In genomic region chr4:48380583-48381167, GRCh38 we compare ENCODE assay signal across 20 cellular contexts. TPM values are rescaled to one million over a fixed set of nuclear protein-coding genes. Genes with fewer than 3 reads are reported as not detected.
DNase-seq lines count a peak whose midpoint lies in the region; ATAC-seq and TF ChIP-seq lines count a peak whose summit lies in the region.
"Had no signal": no experiment of that assay in that cellular context is flagged by ENCODE, and none has a peak within 500 bp of the region (broad histone marks: within the 10 kb centered on the region; RNA-seq: fewer than 3 reads in every experiment).

No MANE protein-coding gene starts in this region.

- CTCF ChIA-PET in SK-N-SH (lab: Yijun Ruan, JAX), result interaction anchor here (0.6 to 1.3 kb wide), 3 partner anchors 8 to 171 kb away, joined by 3 to 4 read pairs (median 3); no protein-coding TSS in a partner anchor

- H3K79me2 ChIP-seq in SK-N-SH (ENCODE audit: insufficient read depth), result peaks cover 51% of the 10 kb centered on the region

- H3K4me1 ChIP-seq in SK-N-SH (ENCODE audit: control insufficient read depth in 1 of 2, insufficient read depth in 2 of 2, low read depth in 1 of 2, low read length in 1 of 2) (peaks cover 22 to 23% of the 10 kb centered on the region in 2 experiments; a peak in 3 of 4 replicates), endodermal cell (ENCODE audit: control insufficient read depth, insufficient read depth, low read length) (no peaks in the 10 kb centered on the region), skeletal muscle tissue (ENCODE audit: control insufficient read depth in 3 of 3, insufficient read depth in 3 of 3, low read length in 3 of 3) (peaks cover 0 to 6% (median 0%) of the 10 kb centered on the region in 3 donors), tibial artery (peaks cover 0 to under 1% (median 0%) of the 10 kb centered on the region in 4 donors)

- peak overlapping the region; percentile 55 for H3K27ac Mint-ChIP-seq in endodermal cell
- H3K27ac Mint-ChIP-seq in stimulated activated memory B cell treated with anti-CD40 and anti-IgM and Interleukin-4, amounts not matched to agents 10 μg/mL and 1 μg/mL and 100 μg/mL, for 72 hours, result no peak overlapping the region
- H3K27ac Mint-ChIP-seq: activated CD4-positive, alpha-beta T cell treated with anti-CD3 and anti-CD28 coated beads, Interleukin-2, amount 10 ng/mL, durations not matched to agents 7 days and 5 days; IgD-negative memory B cell; stimulated activated effector memory CD8-positive, alpha-beta T cell treated with anti-CD3 and anti-CD28 coated beads, Interleukin-12 subunit alpha, Interleukin-12 subunit beta, amount 100 ng/mL, for 72 hours had no signal

- TF ChIP-seq CTCF in SK-N-SH (IDR thresholded peaks at IDR 0.05) (no peak), endodermal cell (conservative IDR thresholded peaks at IDR 0.05) (no peak), tibial artery (IDR thresholded peaks at IDR 0.05) (no peak)

- H3K27me3 ChIP-seq in SK-N-SH (ENCODE audit: insufficient read depth) (no peaks in the 10 kb centered on the region), endodermal cell (ENCODE audit: control insufficient read depth, insufficient read depth, low read length, poor library complexity, severe bottlenecking) (no peaks in the 10 kb centered on the region), skeletal muscle tissue (ENCODE audit: control insufficient read depth in 3 of 3, insufficient read depth in 3 of 3, low read length in 3 of 3) (no peaks in the 10 kb centered on the region), tibial artery (no peaks in the 10 kb centered on the region)
- H3K27me3 ChIP-seq: left lung, upper lobe of left lung had no signal

- DNase-seq in SK-N-SH, result no peak
- peak; percentile 5 for DNase-seq in NOMO-1 treated with dmso at 0.1 percent for 144 hours (lab: John Stamatoyannopoulos, UW; ENCODE audit: unreplicated experiment)
- no peak for DNase-seq in endodermal cell
- DNase-seq in tibial artery, result no peak
- DNase-seq in Ammon's horn (ENCODE audit: low spot score), result no peak
- DNase-seq: activated CD4-positive, alpha-beta T cell treated with anti-CD3 and anti-CD28 coated beads, Interleukin-2, amount 10 ng/mL, durations not matched to agents 7 days and 5 days; activated T-cell treated with anti-CD3 and anti-CD28 coated beads, Interleukin-2, amount 50 U/mL, for 4 hours; COR-L47; GM23248; left lung; naive thymus-derived CD4-positive, alpha-beta T cell; NCI-H1436 treated with DMSO at 0.1 percent for 48 hours; NCI-H446 treated with DMSO at 0.1 percent for 48 hours; upper lobe of left lung had no signal

- peaks cover 34 to 55% of the 10 kb centered on the region in 2 experiments for H3K36me3 ChIP-seq in SK-N-SH (replicated peaks in 1 of 2; ENCODE audit: control insufficient read depth in 1 of 2, insufficient read depth in 2 of 2, low read length in 1 of 2)
- H3K36me3 ChIP-seq in endodermal cell (ENCODE audit: control insufficient read depth, insufficient read depth, low read length), result peaks cover 65% of the 10 kb centered on the region
- H3K36me3 ChIP-seq in skeletal muscle tissue (ENCODE audit: control insufficient read depth in 3 of 3, insufficient read depth in 3 of 3, low read length in 3 of 3), result peaks cover 4 to 13% (median 13%) of the 10 kb centered on the region in 3 donors
- H3K36me3 ChIP-seq in tibial artery, result peaks cover 12 to 30% (median 20%) of the 10 kb centered on the region in 3 donors

- intact Hi-C loops in tibial artery (cut with DNase I; ENCODE audit: low total_unique reads), result no loop called here

- TF ChIP-seq EP300 in SK-N-SH (IDR thresholded peaks at IDR 0.05; ENCODE audit: borderline replicate concordance in 1 of 2, low read depth in 1 of 2, low read length in 1 of 2), result no peak

- H3K36me3 Mint-ChIP-seq in endodermal cell (ENCODE audit: low read depth), result peaks cover 26% of the 10 kb centered on the region
- H3K36me3 Mint-ChIP-seq in stimulated activated memory B cell treated with anti-CD40 and anti-IgM and Interleukin-4, amounts not matched to agents 10 μg/mL and 1 μg/mL and 100 μg/mL, for 72 hours, result peaks cover 33% of the 10 kb centered on the region

- peaks cover 17% of the 10 kb centered on the region for H3F3A ChIP-seq in SK-N-SH (replicated peaks; ENCODE audit: insufficient read depth)

- no peaks in the 10 kb centered on the region; the same call in 1 of the 2 replicates for H3K9me2 ChIP-seq in SK-N-SH

- no peak overlapping the region for H3K4me3 Mint-ChIP-seq in endodermal cell
- H3K4me3 Mint-ChIP-seq in stimulated activated memory B cell treated with anti-CD40 and anti-IgM and Interleukin-4, amounts not matched to agents 10 μg/mL and 1 μg/mL and 100 μg/mL, for 72 hours, result no peak overlapping the region
- H3K4me3 Mint-ChIP-seq: activated CD4-positive, alpha-beta T cell treated with anti-CD3 and anti-CD28 coated beads, Interleukin-2, amount 10 ng/mL, durations not matched to agents 7 days and 5 days; activated T-cell treated with anti-CD3 and anti-CD28 coated beads, Interleukin-2, amount 50 U/mL, for 4 hours; IgD-negative memory B cell; naive thymus-derived CD4-positive, alpha-beta T cell; stimulated activated effector memory CD8-positive, alpha-beta T cell treated with anti-CD3 and anti-CD28 coated beads, Interleukin-12 subunit alpha, Interleukin-12 subunit beta, amount 100 ng/mL, for 72 hours had no signal

- H3K9me3 ChIP-seq in SK-N-SH (no peaks in the 10 kb centered on the region), endodermal cell (ENCODE audit: control insufficient read depth, low read length) (no peaks in the 10 kb centered on the region), skeletal muscle tissue (ENCODE audit: control insufficient read depth in 3 of 3, low read length in 3 of 3) (no peaks in the 10 kb centered on the region), tibial artery (no peaks in the 10 kb centered on the region)
- H3K9me3 ChIP-seq: A549, left lung, upper lobe of left lung had no signal

- no peak overlapping the region for H2AFZ ChIP-seq in SK-N-SH (ENCODE audit: low read depth)
- H2AFZ ChIP-seq: GM23248 had no signal

- H3K27me3 Mint-ChIP-seq in endodermal cell (ENCODE audit: insufficient read depth), result no peaks in the 10 kb centered on the region
- no peaks in the 10 kb centered on the region for H3K27me3 Mint-ChIP-seq in stimulated activated memory B cell treated with anti-CD40 and anti-IgM and Interleukin-4, amounts not matched to agents 10 μg/mL and 1 μg/mL and 100 μg/mL, for 72 hours
- H3K27me3 Mint-ChIP-seq: activated CD4-positive, alpha-beta T cell treated with anti-CD3 and anti-CD28 coated beads, Interleukin-2, amount 10 ng/mL, durations not matched to agents 7 days and 5 days; IgD-negative memory B cell; naive thymus-derived CD4-positive, alpha-beta T cell had no signal

- H3K4me2 ChIP-seq in SK-N-SH, result no peak overlapping the region
- H3K4me2 ChIP-seq: A549 had no signal

- no peaks in the 10 kb centered on the region for H3K9me3 Mint-ChIP-seq in endodermal cell
- H3K9me3 Mint-ChIP-seq in stimulated activated memory B cell treated with anti-CD40 and anti-IgM and Interleukin-4, amounts not matched to agents 10 μg/mL and 1 μg/mL and 100 μg/mL, for 72 hours, result no peaks in the 10 kb centered on the region
- H3K9me3 Mint-ChIP-seq: activated CD4-positive, alpha-beta T cell treated with anti-CD3 and anti-CD28 coated beads, Interleukin-2, amount 10 ng/mL, durations not matched to agents 7 days and 5 days; activated T-cell treated with anti-CD3 and anti-CD28 coated beads, Interleukin-2, amount 50 U/mL, for 4 hours; IgD-negative memory B cell; naive thymus-derived CD4-positive, alpha-beta T cell; stimulated activated effector memory CD8-positive, alpha-beta T cell treated with anti-CD3 and anti-CD28 coated beads, Interleukin-12 subunit alpha, Interleukin-12 subunit beta, amount 100 ng/mL, for 72 hours had no signal

- peak overlapping the region in 1 of 2 experiments; percentile 77; a peak in 2 of 4 replicates for H3K27ac ChIP-seq in SK-N-SH (ENCODE audit: low read depth in 2 of 2, low read length in 1 of 2)
- H3K27ac ChIP-seq in endodermal cell (ENCODE audit: low read depth, low read length), result peak overlapping the region; percentile 33
- peak overlapping the region; percentile 44 for H3K27ac ChIP-seq in skeletal muscle tissue (ENCODE audit: low read depth, low read length)
- H3K27ac ChIP-seq in tibial artery, result no peak overlapping the region
- H3K27ac ChIP-seq: A549, GM23248 had no signal

- peaks cover 1% of the 10 kb centered on the region; the same call in 1 of the 2 replicates for H4K20me1 ChIP-seq in SK-N-SH (ENCODE audit: insufficient read depth)

- WGBS in SK-N-SH (ENCODE audit: low lambda C conversion rate), result 76% methylated on average over 1 of the region's 1 CpG
- WGBS in endodermal cell (ENCODE audit: insufficient coverage in 1 of 2, insufficient read length in 1 of 2), 2 experiments, result 58% methylated on average over 1 of the region's 1 CpG; no CpG with 5 or more reads in 1 of the 2 experiments

- POLR2A ChIA-PET in SK-N-SH (lab: Yijun Ruan, JAX), result interaction anchor here (0.7 kb wide), 1 partner anchor 104 kb away, joined by 3 read pairs; no protein-coding TSS in a partner anchor

- H3K9ac ChIP-seq in SK-N-SH (no peak overlapping the region), endodermal cell (ENCODE audit: extremely low read depth, low read length, poor library complexity, severe bottlenecking) (no peak overlapping the region), skeletal muscle tissue (ENCODE audit: low read depth in 1 of 3, low read length in 3 of 3) (peak overlapping the region in 1 of 3 donors; percentile 25)
- H3K9ac ChIP-seq: GM23248 had no signal

- H3K4me3 ChIP-seq in SK-N-SH (ENCODE audit: low read depth in 2 of 2, low read length in 1 of 2) (no peak overlapping the region), endodermal cell (ENCODE audit: low read length) (no peak overlapping the region), skeletal muscle tissue (ENCODE audit: low read length in 3 of 3) (no peak overlapping the region), tibial artery (no peak overlapping the region)
- H3K4me3 ChIP-seq: A549, GM23248, left lung, upper lobe of left lung had no signal

- H3K4me1 Mint-ChIP-seq in endodermal cell, result peaks cover 3% of the 10 kb centered on the region
- H3K4me1 Mint-ChIP-seq in stimulated activated memory B cell treated with anti-CD40 and anti-IgM and Interleukin-4, amounts not matched to agents 10 μg/mL and 1 μg/mL and 100 μg/mL, for 72 hours, result no peaks in the 10 kb centered on the region
- H3K4me1 Mint-ChIP-seq: activated CD4-positive, alpha-beta T cell treated with anti-CD3 and anti-CD28 coated beads, Interleukin-2, amount 10 ng/mL, durations not matched to agents 7 days and 5 days had no signal

- no peak for TF ChIP-seq RAD21 in SK-N-SH (IDR thresholded peaks at IDR 0.05; ENCODE audit: low read length)

- ATAC-seq in SK-N-SH treated with all-trans-retinoic acid at 6 μM for 48 hours, result no peak
- ATAC-seq in stimulated activated memory B cell treated with anti-CD40 and anti-IgM and Interleukin-4, amounts not matched to agents 10 μg/mL and 1 μg/mL and 100 μg/mL, for 72 hours, result no peak
- ATAC-seq: A549; activated T-cell treated with anti-CD3 and anti-CD28 coated beads, Interleukin-2, amount 50 U/mL, for 4 hours; left lung; naive thymus-derived CD4-positive, alpha-beta T cell; stimulated activated effector memory CD8-positive, alpha-beta T cell treated with anti-CD3 and anti-CD28 coated beads, Interleukin-12 subunit alpha, Interleukin-12 subunit beta, amount 100 ng/mL, for 72 hours had no signal

RNA-seq across cellular contexts. Expression of gene SLAIN2, which starts 39.3 kb away (rescaled TPM):
- 16.2 and 17.0 TPM in 2 replicates for polyA plus RNA-seq in SK-N-SH (2012; rRNA removed)
- 22.6 and 25.7 TPM in 2 replicates for polyA plus RNA-seq in SK-N-SH (2012; cell fraction: cytosol; rRNA removed)
- polyA plus RNA-seq in SK-N-SH (2012; cell fraction: nucleus; rRNA removed), result 11.0 and 21.0 TPM in 2 replicates
- total RNA-seq in endodermal cell (10 to 100 TPM; 42.1 to 49.8 TPM), skeletal muscle tissue (53.8 TPM)
- 40.0 TPM for polyA plus RNA-seq in endodermal cell (2013, experiment 1 of 2)
- 40.0 TPM for polyA plus RNA-seq in endodermal cell (2013, experiment 2 of 2)

Comparison
In these comparisons a context has a peak if more than half of its experiments do, and no peak if none do; other contexts are left out.
1. H3K27ac ChIP-seq: peak in endodermal cell (single experiment) and skeletal muscle tissue (single experiment); none in tibial artery (0 of 2).